In the genomic region with DNA sequence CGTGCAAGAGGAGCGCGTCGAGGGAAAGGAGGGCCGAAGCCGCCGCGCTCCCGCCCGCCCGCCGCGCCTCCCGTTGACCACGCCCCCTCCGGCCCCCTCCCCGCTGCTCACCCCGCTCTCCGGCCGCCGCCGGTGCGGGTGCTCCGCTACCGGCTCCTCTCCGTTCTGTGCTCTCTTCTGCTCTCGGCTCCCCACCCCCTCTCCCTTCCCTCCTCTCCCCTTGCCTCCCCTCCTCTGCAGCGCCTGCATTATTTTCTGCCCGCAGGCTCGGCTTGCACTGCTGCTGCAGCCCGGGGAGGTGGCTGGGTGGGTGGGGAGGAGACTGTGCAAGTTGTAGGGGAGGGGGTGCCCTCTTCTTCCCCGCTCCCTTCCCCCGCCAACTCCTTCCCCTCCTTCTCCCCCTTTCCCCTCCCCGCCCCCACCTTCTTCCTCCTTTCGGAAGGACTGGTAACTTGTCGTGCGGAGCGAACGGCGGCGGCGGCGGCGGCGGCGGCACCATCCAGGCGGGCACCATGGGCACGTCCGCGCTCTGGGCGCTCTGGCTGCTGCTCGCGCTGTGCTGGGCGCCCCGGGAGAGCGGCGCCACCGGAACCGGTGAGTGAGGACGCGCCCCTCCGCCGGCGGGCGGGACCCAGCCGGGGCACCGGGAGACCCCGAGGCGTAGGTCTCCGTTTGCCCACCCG, we compare ENCODE assay signal across 8 cellular contexts. TPM values are rescaled to one million over a fixed set of nuclear protein-coding genes. Genes with fewer than 3 reads are reported as not detected.
DNase-seq lines count a peak whose midpoint lies in the region; FAIRE-seq and TF ChIP-seq lines count a peak whose summit lies in the region.

A gene (plus strand): TSS at position 110 of the 683 bp plus-strand sequence. CDS start 403 bp downstream, at position 513.

- peak within 1 kb of the TSS; percentile 88 for H3K4me3 Mint-ChIP-seq in Calu3 (ENCODE audit: low read depth, unreplicated experiment)
- H3K4me3 Mint-ChIP-seq in T-helper 1 cell treated with Interleukin-12 subunit alpha and Interleukin-12 subunit beta and Interleukin-4 antibody, amounts not matched to agents 30 μg/mL and 1 μg/mL, for 36 hours, result peak within 1 kb of the TSS; percentile 93
- H3K4me3 Mint-ChIP-seq in chondrocyte (ENCODE audit: unreplicated experiment), result peak within 1 kb of the TSS; percentile 92

- no TSS peak for BruUV-seq in Calu3 (replicated peaks; lab: Mats Ljungman, UMichigan)

- H3K27me3 ChIP-seq in layer of hippocampus (ENCODE audit: control insufficient read depth, insufficient read depth, low read length), result no peaks in the 10 kb centered on the region

- CTCF ChIA-PET in Calu3 (lab: Charles Lee), result no interaction called here

- peak; percentile 23 for DNase-seq in Calu3
- DNase-seq in GM20000 (ENCODE audit: low spot score), result peak; percentile 70
- DNase-seq in HTR-8/SVneo (ENCODE audit: insufficient read length, low spot score), result peak; percentile 5
- DNase-seq in chondrocyte (ENCODE audit: low spot score), result peak; percentile 94
- DNase-seq in stimulated activated CD4-positive, alpha-beta T cell treated with anti-CD3 and anti-CD28 coated beads, Interleukin-1b, Interleukin-23, amount 100 ng/mL, for 48 hours, result peak; percentile 24
- no peak for DNase-seq in SK-N-DZ (ENCODE audit: low spot score)

- H3K27me3 Mint-ChIP-seq in Calu3 (ENCODE audit: unreplicated experiment) (no peaks in the 10 kb centered on the region), chondrocyte (ENCODE audit: low read depth) (no peaks in the 10 kb centered on the region)
- H3K27me3 Mint-ChIP-seq in T-helper 1 cell treated with Interleukin-12 subunit alpha and Interleukin-12 subunit beta and Interleukin-4 antibody, amounts not matched to agents 30 μg/mL and 1 μg/mL, for 36 hours (ENCODE audit: low read depth), result peaks cover 45% of the 10 kb centered on the region

- H3K36me3 Mint-ChIP-seq in Calu3 (ENCODE audit: insufficient read depth, unreplicated experiment) (peaks cover 32% of the 10 kb centered on the region), chondrocyte (ENCODE audit: low read depth) (no peaks in the 10 kb centered on the region)
- no peaks in the 10 kb centered on the region for H3K36me3 Mint-ChIP-seq in T-helper 1 cell treated with Interleukin-12 subunit alpha and Interleukin-12 subunit beta and Interleukin-4 antibody, amounts not matched to agents 30 μg/mL and 1 μg/mL, for 36 hours (ENCODE audit: low read depth)

- TF ChIP-seq CTCF in Calu3 (IDR thresholded peaks at IDR 0.05; ENCODE audit: unreplicated experiment), result no peak
- TF ChIP-seq CTCF in GM20000 (IDR thresholded peaks at IDR 0.05; ENCODE audit: extremely low read depth, missing control alignments), result no peak
- no peak for TF ChIP-seq CTCF in chondrocyte (IDR thresholded peaks at IDR 0.05)

- intact Hi-C loops in Calu3 (cut with micrococcal nuclease; ENCODE audit: unreplicated experiment), result loop anchor here (5.0 to 10.0 kb wide), 3 partner anchors 155 to 377 kb away; no protein-coding TSS in a partner anchor

- no peaks in the 10 kb centered on the region for H3K9me3 Mint-ChIP-seq in Calu3 (ENCODE audit: low read depth, unreplicated experiment)
- H3K9me3 Mint-ChIP-seq in T-helper 1 cell treated with Interleukin-12 subunit alpha and Interleukin-12 subunit beta and Interleukin-4 antibody, amounts not matched to agents 30 μg/mL and 1 μg/mL, for 36 hours, result peaks cover 6% of the 10 kb centered on the region
- no peaks in the 10 kb centered on the region for H3K9me3 Mint-ChIP-seq in chondrocyte (ENCODE audit: low read depth)

- peak within 1 kb of the TSS; percentile 64 for H3K27ac ChIP-seq in layer of hippocampus (ENCODE audit: low read depth, low read length)

- peaks cover 24% of the 10 kb centered on the region for H3K4me1 Mint-ChIP-seq in Calu3 (ENCODE audit: low read depth, unreplicated experiment)
- H3K4me1 Mint-ChIP-seq in T-helper 1 cell treated with Interleukin-12 subunit alpha and Interleukin-12 subunit beta and Interleukin-4 antibody, amounts not matched to agents 30 μg/mL and 1 μg/mL, for 36 hours (ENCODE audit: low read depth), result peaks cover 16% of the 10 kb centered on the region
- H3K4me1 Mint-ChIP-seq in chondrocyte (ENCODE audit: low read depth), result peaks cover 39% of the 10 kb centered on the region

- H3K27ac Mint-ChIP-seq in Calu3 (ENCODE audit: unreplicated experiment) (peak within 1 kb of the TSS; percentile 94), chondrocyte (ENCODE audit: unreplicated experiment) (peak within 1 kb of the TSS; percentile 94)
- H3K27ac Mint-ChIP-seq in T-helper 1 cell treated with Interleukin-12 subunit alpha and Interleukin-12 subunit beta and Interleukin-4 antibody, amounts not matched to agents 30 μg/mL and 1 μg/mL, for 36 hours, result peak within 1 kb of the TSS; percentile 82

- no peak for FAIRE-seq in HTR-8/SVneo (lab: Jason Lieb, UNC)

RNA-seq across cellular contexts. Expression of the gene that starts here (rescaled TPM):
- total RNA-seq in Calu3 (2022) (17.4 and 17.8 TPM in 2 replicates), chondrocyte (33.5 to 106 TPM (median 97.7 TPM) in 3 replicates)
- polyA plus RNA-seq in SK-N-DZ (2014; cell fraction: cytosol; rRNA removed), result 8.7 and 10.3 TPM in 2 replicates
- 22.7 and 22.9 TPM in 2 replicates for polyA plus RNA-seq in SK-N-DZ (2014; cell fraction: nucleus; rRNA removed)
